ENCODE assay signal across 32 cellular contexts in the genomic region with DNA sequence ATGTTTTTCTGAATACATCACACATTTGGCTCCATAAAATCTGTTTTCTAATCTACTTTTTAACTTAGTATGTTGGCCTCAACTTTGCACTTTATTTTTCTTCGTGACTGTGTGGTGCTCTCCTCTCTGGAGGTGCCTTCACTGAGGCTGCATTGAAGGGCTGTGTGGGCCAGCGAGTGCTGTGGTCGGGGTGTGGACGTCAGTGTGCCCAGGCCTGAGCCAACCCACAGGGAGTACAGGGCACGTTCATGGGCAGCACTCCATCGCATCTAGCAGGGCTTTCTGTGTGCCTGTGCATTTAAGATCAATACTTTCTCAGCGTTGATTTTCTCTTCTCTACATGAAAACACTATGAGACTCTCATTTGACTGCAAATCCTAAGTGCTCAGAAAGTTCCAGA. TPM values are rescaled to one million over a fixed set of nuclear protein-coding genes. Genes with fewer than 3 reads are reported as not detected.
"Had no signal": no experiment of that assay in that cellular context is flagged by ENCODE, and none has a peak within 500 bp of the region (broad histone marks: within the 10 kb centered on the region; RNA-seq: fewer than 3 reads in every experiment).

No MANE protein-coding gene starts in this region.

- H3K36me3 Mint-ChIP-seq: activated naive CD4-positive, alpha-beta T cell treated with anti-CD3 and anti-CD28 coated beads, Interleukin-2, amount 50 U/mL, for 24 hours had no signal

- ATAC-seq: activated CD8-positive, alpha-beta T cell treated with anti-CD3 and anti-CD28 coated beads for 36 hours; activated naive CD8-positive, alpha-beta T cell treated with anti-CD3 and anti-CD28 coated beads, Interleukin-2, amount 50 U/mL, for 24 hours; body of pancreas; gastroesophageal sphincter; heart right ventricle had no signal

- DNase-seq: activated CD4-positive, alpha-beta T cell treated with anti-CD3 and anti-CD28 coated beads for 4 hours; activated CD4-positive, alpha-beta T cell treated with anti-CD3 and anti-CD28 coated beads, Interleukin-2, amount 50 U/mL, for 1 hour; activated CD4-positive, alpha-beta T cell treated with anti-CD3 and anti-CD28 coated beads, Interleukin-2, amount 50 U/mL, for 48 hours; activated CD4-positive, CD25-positive, alpha-beta regulatory T cell; activated CD4-positive, CD25-positive, alpha-beta regulatory T cell treated with anti-CD3 and anti-CD28 coated beads, Interleukin-2, amount 50 U/mL, for 72 hours; activated CD8-positive, alpha-beta memory T cell treated with anti-CD3 and anti-CD28 coated beads for 24 hours; activated CD8-positive, alpha-beta T cell treated with anti-CD3 and anti-CD28 coated beads for 36 hours; activated effector memory CD4-positive, alpha-beta T cell treated with anti-CD3 and anti-CD28 coated beads, Interleukin-2, amount 50 U/mL, for 16 hours; activated naive CD4-positive, alpha-beta T cell treated with anti-CD3 and anti-CD28 coated beads for 36 hours; activated naive CD8-positive, alpha-beta T cell treated with anti-CD3 and anti-CD28 coated beads for 36 hours; activated naive CD8-positive, alpha-beta T cell treated with anti-CD3 and anti-CD28 coated beads, Interleukin-2, amount 50 U/mL, for 24 hours; activated T-cell treated with anti-CD3 and anti-CD28 coated beads, Interleukin-2, amount 50 U/mL, for 48 hours; adrenal gland; amygdala; aorta; body of pancreas; central memory CD4-positive, alpha-beta T cell; cerebellar nuclear complex; colonic mucosa; dorsolateral prefrontal cortex; effector memory CD4-positive, alpha-beta T cell; erythroblast; foreskin melanocyte; heart right ventricle; T-helper 1 cell had no signal

- H3K4me3 Mint-ChIP-seq: activated CD8-positive, alpha-beta T cell treated with anti-CD3 and anti-CD28 coated beads for 36 hours; activated naive CD4-positive, alpha-beta T cell treated with anti-CD3 and anti-CD28 coated beads for 36 hours; activated naive CD4-positive, alpha-beta T cell treated with anti-CD3 and anti-CD28 coated beads, Interleukin-2, amount 50 U/mL, for 24 hours; activated naive CD8-positive, alpha-beta T cell treated with anti-CD3 and anti-CD28 coated beads for 36 hours; activated naive CD8-positive, alpha-beta T cell treated with anti-CD3 and anti-CD28 coated beads, Interleukin-2, amount 50 U/mL, for 24 hours had no signal

- H3K4me1 Mint-ChIP-seq: activated naive CD4-positive, alpha-beta T cell treated with anti-CD3 and anti-CD28 coated beads, Interleukin-2, amount 50 U/mL, for 24 hours had no signal

- H3K27ac ChIP-seq: adrenal gland, body of pancreas, colonic mucosa, dorsolateral prefrontal cortex, esophagus muscularis mucosa, gastroesophageal sphincter, heart right ventricle had no signal

- H3K9me3 Mint-ChIP-seq: activated naive CD4-positive, alpha-beta T cell treated with anti-CD3 and anti-CD28 coated beads for 36 hours; activated naive CD4-positive, alpha-beta T cell treated with anti-CD3 and anti-CD28 coated beads, Interleukin-2, amount 50 U/mL, for 24 hours had no signal

- H3K27ac Mint-ChIP-seq: activated CD8-positive, alpha-beta T cell treated with anti-CD3 and anti-CD28 coated beads for 36 hours; activated naive CD4-positive, alpha-beta T cell treated with anti-CD3 and anti-CD28 coated beads for 36 hours; activated naive CD4-positive, alpha-beta T cell treated with anti-CD3 and anti-CD28 coated beads, Interleukin-2, amount 50 U/mL, for 24 hours; activated naive CD8-positive, alpha-beta T cell treated with anti-CD3 and anti-CD28 coated beads for 36 hours; activated naive CD8-positive, alpha-beta T cell treated with anti-CD3 and anti-CD28 coated beads, Interleukin-2, amount 50 U/mL, for 24 hours; activated T-helper 2 cell treated with anti-CD3 and anti-CD28 coated beads, Interferon-gamma antibody, Interleukin-2, Interleukin-4, amounts not matched to agents 10 μg/mL and 5 μg/mL and 100 μg/mL, durations not matched to agents 14 hours and 24 hours and 36 hours had no signal

RNA-seq across cellular contexts. Expression of a gene that starts 37.8 kb away (rescaled TPM):
- total RNA-seq: activated CD8-positive, alpha-beta T cell treated with anti-CD3 and anti-CD28 coated beads for 36 hours; activated naive CD4-positive, alpha-beta T cell treated with anti-CD3 and anti-CD28 coated beads for 36 hours; activated naive CD8-positive, alpha-beta T cell treated with anti-CD3 and anti-CD28 coated beads for 36 hours; fibroblast of lung; fibroblast of villous mesenchyme; glomerular endothelial cell had no signal
